1 cellular context compared by ENCODE assay signal in the genomic region with DNA sequence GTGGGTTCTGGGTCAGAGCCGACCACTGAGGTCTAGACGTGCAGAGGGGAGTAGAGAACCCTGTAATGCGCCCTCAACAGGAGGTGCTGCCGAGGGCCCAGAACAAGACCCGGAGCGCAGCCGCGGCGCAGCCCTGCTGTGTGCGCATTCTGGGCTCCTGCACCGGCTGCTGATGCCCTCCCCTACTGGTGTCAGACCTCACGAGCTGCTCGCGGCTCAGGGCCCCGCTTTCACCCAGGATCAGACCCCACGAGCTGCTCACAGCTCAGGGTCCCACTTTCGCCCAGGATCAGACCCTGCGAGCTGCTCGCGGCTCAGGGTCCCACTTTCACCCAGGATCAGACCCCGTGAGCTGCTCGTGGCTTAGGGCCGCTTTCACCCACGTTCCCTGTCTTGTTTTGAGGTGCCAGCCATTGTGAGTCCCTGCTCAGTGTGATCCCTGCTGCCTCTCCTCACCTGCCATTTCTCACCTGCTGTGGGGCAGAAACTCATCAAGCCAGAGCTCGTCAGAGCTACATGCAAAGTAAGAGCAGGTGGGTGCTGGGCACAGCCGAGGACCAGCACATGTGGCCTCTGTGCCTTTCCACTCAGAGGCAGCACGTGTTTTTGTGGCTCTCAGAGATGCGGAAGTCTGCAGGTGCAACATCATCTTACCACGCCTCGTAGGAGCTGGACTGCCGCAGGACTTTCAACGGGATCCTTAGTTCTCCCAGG.
TF ChIP-seq lines count a peak whose summit lies in the region.

No MANE protein-coding gene starts in this region.

TF ChIP-seq in HEK293, 187 proteins besides CTCF, POLR2A, EP300 and RAD21:
- TF ChIP-seq GLIS1 (tag by site-specific recombination; IDR thresholded peaks at IDR 0.05) (no peak), ZBTB11 (tag by site-specific recombination; conservative IDR thresholded peaks at IDR 0.05; ENCODE audit: low read depth) (no peak), ZNF132 (tag by site-specific recombination; IDR thresholded peaks at IDR 0.05; ENCODE audit: borderline replicate concordance) (no peak), ZBTB17 (tag by site-specific recombination; IDR thresholded peaks at IDR 0.05) (peak; percentile 95), ZNF404 (tag by site-specific recombination; IDR thresholded peaks at IDR 0.05) (no peak), ZNF2 (tag by site-specific recombination; IDR thresholded peaks at IDR 0.05) (no peak)
TF ChIP-seq in HEK293: peak in this region for 1.
